In the genomic region with DNA sequence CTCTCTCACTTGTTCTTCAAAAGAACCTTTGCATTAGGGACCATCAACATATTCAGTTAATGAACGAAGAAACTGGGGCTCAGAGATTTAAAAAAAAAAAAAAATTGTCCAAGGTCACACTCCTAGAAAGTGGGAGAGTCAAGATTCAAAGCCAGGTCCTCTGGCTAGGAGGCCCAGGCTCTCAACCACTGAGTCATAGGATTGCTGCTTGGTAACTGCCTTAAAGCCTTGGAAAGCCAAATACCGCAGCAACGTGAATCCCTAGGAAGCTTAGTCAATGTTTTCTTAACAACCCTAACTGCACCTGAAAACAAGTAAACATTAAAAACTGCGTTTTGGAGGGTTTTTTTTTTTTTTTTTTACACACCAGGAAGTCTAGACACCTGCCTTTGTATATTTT, we compare ENCODE assay signal across 12 cellular contexts.
DNase-seq lines count a peak whose midpoint lies in the region; ATAC-seq and TF ChIP-seq lines count a peak whose summit lies in the region.
"Had no signal": no experiment of that assay in that cellular context is flagged by ENCODE, and none has a peak within 500 bp of the region (broad histone marks: within the 10 kb centered on the region; RNA-seq: fewer than 3 reads in every experiment).

No MANE protein-coding gene starts in this region.

- no peak for TF ChIP-seq POLR2A in spleen (IDR thresholded peaks at IDR 0.05)

- H3K9ac ChIP-seq in HUES48 (ENCODE audit: low read depth, low read length), result no peak overlapping the region

- H3K27ac ChIP-seq in HUES48 (ENCODE audit: low read depth, low read length), result peak overlapping the region; percentile 76
- H3K27ac ChIP-seq in lung (ENCODE audit: low read depth in 1 of 2, low read length in 1 of 2), result no peak overlapping the region
- no peak overlapping the region for H3K27ac ChIP-seq in spleen
- H3K27ac ChIP-seq: breast epithelium had no signal

- no peaks in the 10 kb centered on the region for H3K27me3 Mint-ChIP-seq in stimulated activated naive B cell treated with anti-CD40 and anti-IgM and Interleukin-4, amounts not matched to agents 10 μg/mL and 1 μg/mL and 100 μg/mL, for 72 hours

- DNase-seq in AG08396 (ENCODE audit: low spot score) (peak; percentile 75), brain pericyte (ENCODE audit: low read depth, low spot score) (peak; percentile 16), lung (ENCODE audit: low spot score) (peak; percentile 58), spleen (no peak), COLO829 (ENCODE audit: low spot score) (no peak)
- DNase-seq in stimulated activated naive B cell treated with anti-CD40 and anti-IgM and Interleukin-4, amounts not matched to agents 10 μg/mL and 1 μg/mL and 100 μg/mL, for 72 hours, result no peak
- DNase-seq: Karpas-422; stimulated activated naive CD8-positive, alpha-beta T cell treated with anti-CD3 and anti-CD28 coated beads, Interleukin-15, Interleukin-2, amounts not matched to agents 100 U/mL and 50 U/mL, for 24 hours had no signal

- H3K4me1 Mint-ChIP-seq in stimulated activated naive B cell treated with anti-CD40 and anti-IgM and Interleukin-4, amounts not matched to agents 10 μg/mL and 1 μg/mL and 100 μg/mL, for 72 hours, result no peaks in the 10 kb centered on the region

- intact Hi-C loops in spleen (cut with DNase I; ENCODE audit: low total_unique reads), result no loop called here

- no peak overlapping the region for H3K4me3 ChIP-seq in HUES48 (ENCODE audit: low read depth, low read length)
- H3K4me3 ChIP-seq in lung, result no peak overlapping the region
- H3K4me3 ChIP-seq in spleen, result no peak overlapping the region
- H3K4me3 ChIP-seq: breast epithelium had no signal

- H3K36me3 ChIP-seq in HUES48 (ENCODE audit: control insufficient read depth, insufficient read depth, low read length) (no peaks in the 10 kb centered on the region), lung (ENCODE audit: control insufficient read depth in 2 of 2, insufficient read depth in 2 of 2, low read length in 2 of 2) (no peaks in the 10 kb centered on the region), spleen (no peaks in the 10 kb centered on the region)
- H3K36me3 ChIP-seq: breast epithelium had no signal

- TF ChIP-seq CTCF in lung (IDR thresholded peaks at IDR 0.05; ENCODE audit: control extremely low read depth, extremely low read depth) (no peak), spleen (IDR thresholded peaks at IDR 0.05 in 8 of 11, conservative IDR thresholded peaks at IDR 0.05 in 3 of 11) (no peak)

- H3K9me3 ChIP-seq in HUES48 (ENCODE audit: control insufficient read depth, insufficient read depth, low read length) (no peaks in the 10 kb centered on the region), lung (ENCODE audit: control insufficient read depth in 2 of 2, insufficient read depth in 1 of 2, low read length in 1 of 2) (no peaks in the 10 kb centered on the region), spleen (peaks cover 0 to 4% (median 0%) of the 10 kb centered on the region in 8 donors)
- H3K9me3 ChIP-seq: breast epithelium had no signal

- WGBS in lung, 2 donors, result 41 to 55% methylated on average over 4 of the region's 4 CpGs
- WGBS in spleen, 5 donors, result 52 to 68% (median 57%) methylated on average over 4 of the region's 4 CpGs

- H3K4me1 ChIP-seq in HUES48 (ENCODE audit: control insufficient read depth, insufficient read depth, low read length) (0 out of 2 replicates have a peak, but pooled peaks cover 6% of the 10 kb centered on the region), lung (ENCODE audit: control insufficient read depth in 2 of 2, insufficient read depth in 2 of 2, low read length in 2 of 2) (no peaks in the 10 kb centered on the region), spleen (no peaks in the 10 kb centered on the region)
- H3K4me1 ChIP-seq: breast epithelium had no signal

- peak; percentile 76 for ATAC-seq in lung (ENCODE audit: insufficient read depth, low FRiP score)
- ATAC-seq in stimulated activated naive B cell treated with anti-CD40 and anti-IgM and Interleukin-4, amounts not matched to agents 10 μg/mL and 1 μg/mL and 100 μg/mL, for 72 hours (replicated peaks), result no peak
- ATAC-seq in GM19397 (IDR thresholded peaks at IDR 0.05; ENCODE audit: unreplicated experiment), result no peak
- ATAC-seq: sciatic nerve; stimulated activated naive CD8-positive, alpha-beta T cell treated with anti-CD3 and anti-CD28 coated beads, Interleukin-15, Interleukin-2, amounts not matched to agents 100 U/mL and 50 U/mL, for 24 hours had no signal

- peaks cover 5 to 10% of the 10 kb centered on the region in 2 donors for H3K9me3 Mint-ChIP-seq in stimulated activated naive B cell treated with anti-CD40 and anti-IgM and Interleukin-4, amounts not matched to agents 10 μg/mL and 1 μg/mL and 100 μg/mL, for 72 hours

- H3K36me3 Mint-ChIP-seq in stimulated activated naive B cell treated with anti-CD40 and anti-IgM and Interleukin-4, amounts not matched to agents 10 μg/mL and 1 μg/mL and 100 μg/mL, for 72 hours, result no peaks in the 10 kb centered on the region

- H3K27ac Mint-ChIP-seq in stimulated activated naive B cell treated with anti-CD40 and anti-IgM and Interleukin-4, amounts not matched to agents 10 μg/mL and 1 μg/mL and 100 μg/mL, for 72 hours, result no peak overlapping the region

- no peaks in the 10 kb centered on the region for H3K27me3 ChIP-seq in HUES48 (ENCODE audit: control insufficient read depth, insufficient read depth, low read length)
- H3K27me3 ChIP-seq in lung (ENCODE audit: control insufficient read depth, insufficient read depth), result no peaks in the 10 kb centered on the region
- no peaks in the 10 kb centered on the region for H3K27me3 ChIP-seq in spleen (replicated peaks in 1 of 7)
- H3K27me3 ChIP-seq: breast epithelium had no signal

- no peak overlapping the region for H3K4me3 Mint-ChIP-seq in stimulated activated naive B cell treated with anti-CD40 and anti-IgM and Interleukin-4, amounts not matched to agents 10 μg/mL and 1 μg/mL and 100 μg/mL, for 72 hours

Comparison
In these comparisons a context has a peak if more than half of its experiments do, and no peak if none do; other contexts are left out.
1. DNase-seq: peak in AG08396 (single experiment), brain pericyte (single experiment) and lung (single experiment); none in stimulated activated naive B cell treated with anti-CD40 and anti-IgM and Interleukin-4, amounts not matched to agents 10 μg/mL and 1 μg/mL and 100 μg/mL, for 72 hours (single experiment), spleen (single experiment) and COLO829 (single experiment).